In the genomic region with DNA sequence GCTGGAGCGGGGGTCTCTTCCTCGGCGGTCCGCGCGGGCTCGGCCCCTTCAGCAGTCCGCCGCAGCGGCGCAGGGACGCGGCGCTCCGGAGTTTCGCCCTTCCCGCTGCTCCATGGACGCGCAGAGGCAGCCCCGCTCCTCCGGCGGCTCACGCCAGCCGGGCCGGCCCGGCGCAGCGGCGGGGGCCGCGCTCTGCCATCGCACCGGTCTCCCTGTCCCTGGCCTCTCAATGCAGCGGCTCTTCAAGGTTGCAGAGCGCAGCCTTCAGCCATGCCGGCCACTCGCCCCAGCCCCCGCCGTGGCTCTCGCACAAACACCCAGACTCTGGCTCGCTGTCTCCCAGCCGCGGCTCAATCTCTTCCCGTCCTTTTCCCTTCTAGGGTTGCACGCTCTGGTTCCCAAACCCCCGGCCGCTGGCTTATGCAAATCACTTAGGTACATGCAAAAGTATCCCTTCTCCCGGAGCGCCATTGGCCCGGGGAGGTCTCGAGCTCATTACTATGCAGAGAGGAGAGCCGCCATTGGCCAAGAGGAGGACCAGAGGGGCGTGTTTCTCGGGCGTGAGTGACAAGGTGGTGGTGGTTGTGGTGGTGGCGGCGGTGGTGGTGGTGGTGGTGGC, we compare ENCODE assay signal across 8 cellular contexts. TPM values are rescaled to one million over a fixed set of nuclear protein-coding genes. Genes with fewer than 3 reads are reported as not detected.
A peak's percentile ranks its signal among the peaks of the same experiment; 100 is the strongest.
DNase-seq lines count a peak whose midpoint lies in the region; ATAC-seq and TF ChIP-seq lines count a peak whose summit lies in the region.

A gene with protein sequence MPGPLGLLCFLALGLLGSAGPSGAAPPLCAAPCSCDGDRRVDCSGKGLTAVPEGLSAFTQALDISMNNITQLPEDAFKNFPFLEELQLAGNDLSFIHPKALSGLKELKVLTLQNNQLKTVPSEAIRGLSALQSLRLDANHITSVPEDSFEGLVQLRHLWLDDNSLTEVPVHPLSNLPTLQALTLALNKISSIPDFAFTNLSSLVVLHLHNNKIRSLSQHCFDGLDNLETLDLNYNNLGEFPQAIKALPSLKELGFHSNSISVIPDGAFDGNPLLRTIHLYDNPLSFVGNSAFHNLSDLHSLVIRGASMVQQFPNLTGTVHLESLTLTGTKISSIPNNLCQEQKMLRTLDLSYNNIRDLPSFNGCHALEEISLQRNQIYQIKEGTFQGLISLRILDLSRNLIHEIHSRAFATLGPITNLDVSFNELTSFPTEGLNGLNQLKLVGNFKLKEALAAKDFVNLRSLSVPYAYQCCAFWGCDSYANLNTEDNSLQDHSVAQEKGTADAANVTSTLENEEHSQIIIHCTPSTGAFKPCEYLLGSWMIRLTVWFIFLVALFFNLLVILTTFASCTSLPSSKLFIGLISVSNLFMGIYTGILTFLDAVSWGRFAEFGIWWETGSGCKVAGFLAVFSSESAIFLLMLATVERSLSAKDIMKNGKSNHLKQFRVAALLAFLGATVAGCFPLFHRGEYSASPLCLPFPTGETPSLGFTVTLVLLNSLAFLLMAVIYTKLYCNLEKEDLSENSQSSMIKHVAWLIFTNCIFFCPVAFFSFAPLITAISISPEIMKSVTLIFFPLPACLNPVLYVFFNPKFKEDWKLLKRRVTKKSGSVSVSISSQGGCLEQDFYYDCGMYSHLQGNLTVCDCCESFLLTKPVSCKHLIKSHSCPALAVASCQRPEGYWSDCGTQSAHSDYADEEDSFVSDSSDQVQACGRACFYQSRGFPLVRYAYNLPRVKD (minus strand): TSS at position 393 of the 619 bp plus-strand sequence. CDS start 488 bp downstream, outside the sequence.

- POLR2A ChIA-PET in activated naive CD8-positive, alpha-beta T cell treated with anti-CD3 and anti-CD28 coated beads, Interleukin-2, amount 10 ng/mL, durations not matched to agents 7 days and 5 days (lab: Charles Lee), result no interaction called here

- DNase-seq in HFF-Myc (ENCODE audit: extremely low read depth, low read depth), result peak; percentile 81
- DNase-seq in NCI-H1092 (lab: John Stamatoyannopoulos, UW), result peak; percentile 97
- DNase-seq in SKM-1 (lab: John Stamatoyannopoulos, UW; ENCODE audit: unreplicated experiment), result peak; percentile 90
- DNase-seq in activated naive CD8-positive, alpha-beta T cell treated with anti-CD3 and anti-CD28 coated beads, Interleukin-2, amount 10 ng/mL, durations not matched to agents 7 days and 5 days, result peak; percentile 45
- peak; percentile 76 to 97 (median 94) for DNase-seq in head of caudate nucleus
- peak; percentile 78 for DNase-seq in omental fat pad (ENCODE audit: low spot score)
- peak; percentile 99 for DNase-seq in testis

- peak; percentile 70 for ATAC-seq in activated naive CD8-positive, alpha-beta T cell treated with anti-CD3 and anti-CD28 coated beads, Interleukin-2, amount 10 ng/mL, durations not matched to agents 7 days and 5 days (ENCODE audit: low read depth)
- peak; percentile 93 for ATAC-seq in omental fat pad (ENCODE audit: low FRiP score)

- H3K36me3 ChIP-seq in ES-I3 (ENCODE audit: insufficient read depth, low read length) (no peaks in the 10 kb centered on the region), testis (ENCODE audit: low read depth, missing control alignments) (no peaks in the 10 kb centered on the region)

- H3K4me3 Mint-ChIP-seq in activated naive CD8-positive, alpha-beta T cell treated with anti-CD3 and anti-CD28 coated beads, Interleukin-2, amount 10 ng/mL, durations not matched to agents 7 days and 5 days, result peak within 1 kb of the TSS; percentile 81

- H3K4me1 Mint-ChIP-seq in activated naive CD8-positive, alpha-beta T cell treated with anti-CD3 and anti-CD28 coated beads, Interleukin-2, amount 10 ng/mL, durations not matched to agents 7 days and 5 days, result peaks cover 5% of the 10 kb centered on the region

- H3K27ac Mint-ChIP-seq in activated naive CD8-positive, alpha-beta T cell treated with anti-CD3 and anti-CD28 coated beads, Interleukin-2, amount 10 ng/mL, durations not matched to agents 7 days and 5 days, result peak within 1 kb of the TSS; percentile 35

- H3K27me3 Mint-ChIP-seq in activated naive CD8-positive, alpha-beta T cell treated with anti-CD3 and anti-CD28 coated beads, Interleukin-2, amount 10 ng/mL, durations not matched to agents 7 days and 5 days, result peaks cover 63% of the 10 kb centered on the region

- H3K4me3 ChIP-seq in HFF-Myc (replicated peaks; ENCODE audit: low read depth, low read length) (peak within 1 kb of the TSS; percentile 63), testis (peak within 1 kb of the TSS; percentile 83 to 88)

- H3K9ac ChIP-seq in ES-I3 (ENCODE audit: low read depth, low read length), result peak within 1 kb of the TSS; percentile 96

- no peaks in the 10 kb centered on the region for H3K9me3 Mint-ChIP-seq in activated naive CD8-positive, alpha-beta T cell treated with anti-CD3 and anti-CD28 coated beads, Interleukin-2, amount 10 ng/mL, durations not matched to agents 7 days and 5 days

- intact Hi-C loops in head of caudate nucleus (cut with DNase I), result loop anchor here (5.0 to 10.0 kb wide), 2 partner anchors 80 to 108 kb away; partner anchors contain the start of gene CCDC34
- intact Hi-C loops in testis (cut with DNase I; ENCODE audit: low total_unique reads), result no loop called here

- H3K9me3 ChIP-seq in ES-I3 (ENCODE audit: control insufficient read depth, insufficient read depth, low read length) (no peaks in the 10 kb centered on the region), testis (no peaks in the 10 kb centered on the region)

- peak; percentile 56 for TF ChIP-seq POLR2A in testis (IDR thresholded peaks at IDR 0.05)

- H3K27me3 ChIP-seq in testis, result no peaks in the 10 kb centered on the region

- 0 to 2% methylated on average over 9 to 47 of the region's 57 CpGs for WGBS in testis, 2 donors

- H3K4me1 ChIP-seq in ES-I3 (ENCODE audit: insufficient read depth, low read length) (peaks cover 20% of the 10 kb centered on the region), testis (peaks cover 17% of the 10 kb centered on the region)

- no peak for TF ChIP-seq CTCF in HFF-Myc (IDR thresholded peaks at IDR 0.05; ENCODE audit: low read depth, low read length, missing control alignments)
- TF ChIP-seq CTCF in omental fat pad (IDR thresholded peaks at IDR 0.05), result no peak
- TF ChIP-seq CTCF in testis (IDR thresholded peaks at IDR 0.05), result no peak

- peaks cover 2% of the 10 kb centered on the region for H3K36me3 Mint-ChIP-seq in activated naive CD8-positive, alpha-beta T cell treated with anti-CD3 and anti-CD28 coated beads, Interleukin-2, amount 10 ng/mL, durations not matched to agents 7 days and 5 days

- H3K27ac ChIP-seq in testis, result peak within 1 kb of the TSS; percentile 82 to 95

RNA-seq across cellular contexts. Expression of the gene that starts here (rescaled TPM):
- total RNA-seq in activated naive CD8-positive, alpha-beta T cell treated with anti-CD3 and anti-CD28 coated beads, Interleukin-2, amount 10 ng/mL, durations not matched to agents 7 days and 5 days, result under 1 TPM; 0.11 to 0.22 TPM
- 10 to 100 TPM; 18.1 to 31.5 (median 26.1) TPM for total RNA-seq in omental fat pad
- total RNA-seq in testis, result 100 to 1,000 TPM in 1 of 2 donors, 10 to 100 TPM in 1; 95.9 to 120 TPM
- polyA plus RNA-seq in testis (ENCODE audit: insufficient read depth, low read depth, low replicate concordance), result 33.0 TPM

Comparison
In these comparisons a context has a peak if more than half of its experiments do, and no peak if none do; other contexts are left out.
1. Peak in every context shown above with its lines: DNase-seq, ATAC-seq, H3K4me3 ChIP-seq and H3K27ac ChIP-seq.
2. RNA of the gene that starts here (total RNA-seq): 95.9 to 120 TPM in testis and 18.1 to 31.5 TPM in omental fat pad; 0.11 to 0.22 TPM in activated naive CD8-positive, alpha-beta T cell treated with anti-CD3 and anti-CD28 coated beads, Interleukin-2, amount 10 ng/mL, durations not matched to agents 7 days and 5 days; every median in the first group is over 10 times any median in the second.
3. Peak in DNase-seq and ATAC-seq in activated naive CD8-positive, alpha-beta T cell treated with anti-CD3 and anti-CD28 coated beads, Interleukin-2, amount 10 ng/mL, durations not matched to agents 7 days and 5 days; RNA of the gene not detected or under 1 TPM.
4. DNase-seq: peak in every context shown above with its lines; median percentile 99 in testis; 97 in NCI-H1092; 94 in head of caudate nucleus; 90 in SKM-1; 81 in HFF-Myc; 78 in omental fat pad; 45 in activated naive CD8-positive, alpha-beta T cell treated with anti-CD3 and anti-CD28 coated beads, Interleukin-2, amount 10 ng/mL, durations not matched to agents 7 days and 5 days.